Comparison of ENCODE assay signal across 8 cellular contexts in the genomic region with DNA sequence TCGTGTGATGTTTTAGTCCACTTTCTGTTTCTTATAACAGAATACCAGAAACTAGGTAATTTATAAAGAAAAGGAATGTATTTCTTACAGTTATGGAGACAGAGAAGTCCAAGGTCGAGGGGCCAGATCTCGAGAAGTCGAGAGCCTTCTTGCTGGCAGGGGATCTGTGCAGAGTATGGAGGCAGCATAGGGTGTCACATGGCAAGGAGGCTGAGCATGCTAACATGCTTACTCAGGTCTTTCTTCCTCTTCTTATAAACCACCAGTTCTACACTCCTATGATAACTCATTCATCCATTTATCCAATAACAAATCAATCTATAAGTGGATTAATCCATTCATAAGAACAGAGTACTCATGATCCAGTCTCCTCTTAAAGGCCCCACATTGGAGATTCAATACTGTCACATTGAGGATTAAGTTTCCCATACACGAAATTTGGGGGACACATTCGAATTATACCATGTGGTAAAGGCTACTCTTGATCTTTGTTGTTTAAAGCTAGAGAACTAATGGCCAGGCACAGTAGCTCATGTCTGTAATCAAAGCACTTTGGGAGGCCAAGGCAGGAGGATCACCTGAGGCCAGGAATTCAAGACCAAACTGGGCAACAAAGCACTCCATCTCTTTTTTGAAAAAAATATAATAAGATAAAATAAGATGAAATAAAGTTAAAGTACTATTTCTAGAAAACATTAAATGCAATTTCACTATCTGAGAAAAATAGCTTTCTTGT. TPM values are rescaled to one million over a fixed set of nuclear protein-coding genes. Genes with fewer than 3 reads are reported as not detected.
DNase-seq lines count a peak whose midpoint lies in the region; ATAC-seq and TF ChIP-seq lines count a peak whose summit lies in the region.

No MANE protein-coding gene starts in this region.

- DNase-seq in Caco-2 (no peak), Kasumi-1 (lab: John Stamatoyannopoulos, UW) (peak; percentile 60 to 72), HuH-7.5 (ENCODE audit: low spot score) (no peak), lower leg skin (ENCODE audit: low spot score in 2 of 2) (no peak)
- no peak for DNase-seq in activated naive CD8-positive, alpha-beta T cell treated with anti-CD3 and anti-CD28 coated beads, Interleukin-2, amount 10 ng/mL, durations not matched to agents 7 days and 5 days
- no peak for DNase-seq in naive thymus-derived CD4-positive, alpha-beta T cell

- no peaks in the 10 kb centered on the region for H3K27me3 ChIP-seq in Caco-2 (replicated peaks; ENCODE audit: control insufficient read depth, insufficient read depth, low read length)
- H3K27me3 ChIP-seq in naive thymus-derived CD4-positive, alpha-beta T cell (ENCODE audit: control insufficient read depth in 2 of 2, insufficient read depth in 2 of 2, low read length in 2 of 2), result no peaks in the 10 kb centered on the region

- no peak for ATAC-seq in activated naive CD8-positive, alpha-beta T cell treated with anti-CD3 and anti-CD28 coated beads, Interleukin-2, amount 10 ng/mL, durations not matched to agents 7 days and 5 days (ENCODE audit: low read depth)
- no peak for ATAC-seq in naive thymus-derived CD4-positive, alpha-beta T cell
- ATAC-seq in HG03135 (IDR thresholded peaks at IDR 0.05; ENCODE audit: unreplicated experiment) (no peak), HG03442 (IDR thresholded peaks at IDR 0.05; ENCODE audit: unreplicated experiment) (no peak)

- CTCF ChIA-PET in Caco-2 (lab: Charles Lee), result no interaction called here
- CTCF ChIA-PET in naive thymus-derived CD4-positive, alpha-beta T cell (lab: Charles Lee), result no interaction called here

- no peak for TF ChIP-seq POLR2A in lower leg skin (IDR thresholded peaks at IDR 0.05)

- no TSS peak for BruUV-seq in Caco-2 (replicated peaks; lab: Mats Ljungman, UMichigan)

- no peak for TF ChIP-seq CTCF in Caco-2 (IDR thresholded peaks at IDR 0.05; ENCODE audit: insufficient read depth in 1 of 2, low read depth in 1 of 2, low read length in 1 of 2, severe bottlenecking in 1 of 2, unreplicated experiment in 1 of 2)
- TF ChIP-seq CTCF in lower leg skin (IDR thresholded peaks at IDR 0.05), result no peak

- H3K36me3 Mint-ChIP-seq in Caco-2 (ENCODE audit: insufficient read depth, unreplicated experiment), result peaks cover 31% of the 10 kb centered on the region
- peaks cover 41% of the 10 kb centered on the region for H3K36me3 Mint-ChIP-seq in activated naive CD8-positive, alpha-beta T cell treated with anti-CD3 and anti-CD28 coated beads, Interleukin-2, amount 10 ng/mL, durations not matched to agents 7 days and 5 days
- peaks cover 0 to 46% (median 36%) of the 10 kb centered on the region in 5 donors for H3K36me3 Mint-ChIP-seq in naive thymus-derived CD4-positive, alpha-beta T cell

- H3K4me3 ChIP-seq in Caco-2 (ENCODE audit: low read depth, low read length) (no peak overlapping the region), lower leg skin (ENCODE audit: low read depth, poor library complexity, severe bottlenecking) (no peak overlapping the region)
- H3K4me3 ChIP-seq in naive thymus-derived CD4-positive, alpha-beta T cell (ENCODE audit: low read length), result no peak overlapping the region

- peak overlapping the region; percentile 96 for H3K4me3 Mint-ChIP-seq in Caco-2 (ENCODE audit: unreplicated experiment)
- H3K4me3 Mint-ChIP-seq in activated naive CD8-positive, alpha-beta T cell treated with anti-CD3 and anti-CD28 coated beads, Interleukin-2, amount 10 ng/mL, durations not matched to agents 7 days and 5 days, result peak overlapping the region; percentile 100
- H3K4me3 Mint-ChIP-seq in naive thymus-derived CD4-positive, alpha-beta T cell, result peak overlapping the region; percentile 96 to 100 (median 99)

- H3K4me1 ChIP-seq in Caco-2, result peaks cover 7% of the 10 kb centered on the region; the same call in 1 of the 2 replicates
- H3K4me1 ChIP-seq in naive thymus-derived CD4-positive, alpha-beta T cell (ENCODE audit: control insufficient read depth in 2 of 2, insufficient read depth in 2 of 2, low read length in 2 of 2), result peaks cover 0 to 9% of the 10 kb centered on the region in 2 donors

- 77 to 88% methylated on average over 6 of the region's 6 CpGs for WGBS in lower leg skin, 2 donors

- no peak overlapping the region for H3K27ac Mint-ChIP-seq in Caco-2 (ENCODE audit: unreplicated experiment)
- H3K27ac Mint-ChIP-seq in activated naive CD8-positive, alpha-beta T cell treated with anti-CD3 and anti-CD28 coated beads, Interleukin-2, amount 10 ng/mL, durations not matched to agents 7 days and 5 days, result no peak overlapping the region
- H3K27ac Mint-ChIP-seq in naive thymus-derived CD4-positive, alpha-beta T cell, result peak overlapping the region in 1 of 9 donors; percentile 37

- intact Hi-C loops in Caco-2 (cut with micrococcal nuclease; ENCODE audit: unreplicated experiment), result no loop called here
- intact Hi-C loops in naive thymus-derived CD4-positive, alpha-beta T cell (cut with micrococcal nuclease), result loop anchor here (1.0 to 10.0 kb wide), 12 partner anchors 8 to 1498 kb away; a partner anchor contains a TSS
- intact Hi-C loops in lower leg skin (cut with DNase I; ENCODE audit: low total_unique reads), result no loop called here

- H3K27ac ChIP-seq in naive thymus-derived CD4-positive, alpha-beta T cell (ENCODE audit: low read depth, low read length), result no peak overlapping the region

- H3K9me3 Mint-ChIP-seq in Caco-2 (ENCODE audit: unreplicated experiment), result no peaks in the 10 kb centered on the region
- H3K9me3 Mint-ChIP-seq in activated naive CD8-positive, alpha-beta T cell treated with anti-CD3 and anti-CD28 coated beads, Interleukin-2, amount 10 ng/mL, durations not matched to agents 7 days and 5 days, result peaks cover 7% of the 10 kb centered on the region
- H3K9me3 Mint-ChIP-seq in naive thymus-derived CD4-positive, alpha-beta T cell, result peaks cover 0 to 7% (median 0%) of the 10 kb centered on the region in 11 donors

- H3K27me3 Mint-ChIP-seq in Caco-2 (ENCODE audit: insufficient read depth, unreplicated experiment), result no peaks in the 10 kb centered on the region
- H3K27me3 Mint-ChIP-seq in activated naive CD8-positive, alpha-beta T cell treated with anti-CD3 and anti-CD28 coated beads, Interleukin-2, amount 10 ng/mL, durations not matched to agents 7 days and 5 days, result no peaks in the 10 kb centered on the region
- no peaks in the 10 kb centered on the region for H3K27me3 Mint-ChIP-seq in naive thymus-derived CD4-positive, alpha-beta T cell

- H3K36me3 ChIP-seq in Caco-2 (ENCODE audit: control insufficient read depth, insufficient read depth, low read length), result peaks cover 3% of the 10 kb centered on the region; the same call in 1 of the 2 replicates
- peaks cover 0 to 6% (median 0%) of the 10 kb centered on the region in 3 experiments for H3K36me3 ChIP-seq in naive thymus-derived CD4-positive, alpha-beta T cell (ENCODE audit: control insufficient read depth in 2 of 3, insufficient read depth in 3 of 3, low read length in 3 of 3)

- no peaks in the 10 kb centered on the region for H3K4me1 Mint-ChIP-seq in Caco-2 (ENCODE audit: low read depth, unreplicated experiment)
- peaks cover 25% of the 10 kb centered on the region for H3K4me1 Mint-ChIP-seq in activated naive CD8-positive, alpha-beta T cell treated with anti-CD3 and anti-CD28 coated beads, Interleukin-2, amount 10 ng/mL, durations not matched to agents 7 days and 5 days
- peaks cover 31 to 66% (median 49%) of the 10 kb centered on the region in 7 donors for H3K4me1 Mint-ChIP-seq in naive thymus-derived CD4-positive, alpha-beta T cell

- H3K9me3 ChIP-seq in Caco-2, result no peaks in the 10 kb centered on the region
- no peaks in the 10 kb centered on the region for H3K9me3 ChIP-seq in naive thymus-derived CD4-positive, alpha-beta T cell (ENCODE audit: control insufficient read depth in 2 of 3, low read length in 3 of 3)

- POLR2A ChIA-PET in Caco-2 (lab: Charles Lee), result no interaction called here
- POLR2A ChIA-PET in activated naive CD8-positive, alpha-beta T cell treated with anti-CD3 and anti-CD28 coated beads, Interleukin-2, amount 10 ng/mL, durations not matched to agents 7 days and 5 days (lab: Charles Lee), result no interaction called here
- POLR2A ChIA-PET in naive thymus-derived CD4-positive, alpha-beta T cell (lab: Charles Lee), result no interaction called here

RNA-seq across cellular contexts. Expression of a gene that starts 2.1 kb away (rescaled TPM):
- total RNA-seq in Caco-2 (2022) (29.0 and 29.6 TPM in 2 replicates), lower leg skin (10 to 100 TPM; 20.2 to 24.7 (median 22.2) TPM)
- 10 to 100 TPM; 25.8 to 25.9 TPM for total RNA-seq in activated naive CD8-positive, alpha-beta T cell treated with anti-CD3 and anti-CD28 coated beads, Interleukin-2, amount 10 ng/mL, durations not matched to agents 7 days and 5 days
- total RNA-seq in naive thymus-derived CD4-positive, alpha-beta T cell, result 10 to 100 TPM; 16.2 to 39.4 (median 26.5) TPM
- 10 to 100 TPM; 14.3 to 17.3 TPM for polyA plus RNA-seq in naive thymus-derived CD4-positive, alpha-beta T cell

Comparison
In these comparisons a context has a peak if more than half of its experiments do, and no peak if none do; other contexts are left out.
1. DNase-seq: peak in Kasumi-1 (2 of 2); none in Caco-2 (0 of 2), activated naive CD8-positive, alpha-beta T cell treated with anti-CD3 and anti-CD28 coated beads, Interleukin-2, amount 10 ng/mL, durations not matched to agents 7 days and 5 days (single experiment), naive thymus-derived CD4-positive, alpha-beta T cell (0 of 9), HuH-7.5 (single experiment) and lower leg skin (0 of 2).
2. intact Hi-C loops: an anchor here in naive thymus-derived CD4-positive, alpha-beta T cell (1.0 to 10.0 kb wide); none called in Caco-2 and lower leg skin.
3. Peak in every context shown above with its lines, with median percentiles within 50 percentile points of each other: H3K4me3 Mint-ChIP-seq.